18 cellular contexts compared by ENCODE assay signal in the genomic region with DNA sequence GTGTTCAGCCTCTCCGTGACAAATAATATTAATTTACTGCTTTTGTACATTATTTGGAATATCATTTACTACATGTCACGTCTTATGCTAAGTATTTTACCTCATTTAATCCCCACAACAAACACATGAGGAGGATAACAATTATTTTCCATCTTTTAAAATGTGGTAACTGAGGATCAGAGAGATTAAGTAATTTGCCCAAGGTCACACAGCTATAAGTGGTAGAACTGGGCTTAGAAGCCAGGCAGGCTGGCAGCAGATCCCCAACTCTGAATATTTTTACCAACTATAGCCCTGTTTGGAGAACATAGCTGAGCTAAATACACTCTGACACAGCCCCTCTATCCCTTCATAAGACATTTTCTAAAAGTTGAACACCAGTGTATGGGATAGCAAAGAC.
"Had no signal": no experiment of that assay in that cellular context is flagged by ENCODE, and none has a peak within 500 bp of the region (broad histone marks: within the 10 kb centered on the region; RNA-seq: fewer than 3 reads in every experiment).

No MANE protein-coding gene starts in this region.

- H3K4me1 Mint-ChIP-seq: endodermal cell had no signal

- H3K4me1 ChIP-seq: parathyroid adenoma, prostate gland, testis, transverse colon had no signal

- H3K9ac ChIP-seq: parathyroid adenoma had no signal

- H2AFZ ChIP-seq: hepatocyte, parathyroid adenoma had no signal

- H3K27me3 ChIP-seq: hepatocyte, testis, transverse colon had no signal

- H3K27ac Mint-ChIP-seq: endodermal cell; natural killer cell treated with Interleukin-12 subunit alpha and Interleukin-12 subunit beta and Interleukin-15 and Interleukin-18, amount 100 ng/mL, for 72 hours; stimulated activated naive B cell treated with anti-CD40 and anti-IgM and Interleukin-4, amounts not matched to agents 10 μg/mL and 1 μg/mL and 100 μg/mL, for 72 hours; stimulated activated naive CD8-positive, alpha-beta T cell treated with anti-CD3 and anti-CD28 coated beads, Interleukin-15, amount 100 ng/mL, for 72 hours had no signal

- H3K4me3 ChIP-seq: coronary artery, hepatocyte, prostate gland, smooth muscle cell, testis, transverse colon had no signal

- H3K9me3 Mint-ChIP-seq: endodermal cell; natural killer cell treated with Interleukin-12 subunit alpha and Interleukin-12 subunit beta and Interleukin-15 and Interleukin-18, amount 100 ng/mL, for 72 hours; stimulated activated naive CD8-positive, alpha-beta T cell treated with anti-CD3 and anti-CD28 coated beads, Interleukin-15, amount 100 ng/mL, for 72 hours had no signal

- H3K4me2 ChIP-seq: hepatocyte, smooth muscle cell had no signal

- H3K27ac ChIP-seq: coronary artery, foreskin keratinocyte, hepatocyte, parathyroid adenoma, prostate gland, testis, transverse colon had no signal

- H3K27me3 Mint-ChIP-seq: natural killer cell treated with Interleukin-12 subunit alpha and Interleukin-12 subunit beta and Interleukin-15 and Interleukin-18, amount 100 ng/mL, for 72 hours; stimulated activated naive B cell treated with anti-CD40 and anti-IgM and Interleukin-4, amounts not matched to agents 10 μg/mL and 1 μg/mL and 100 μg/mL, for 72 hours; stimulated activated naive CD8-positive, alpha-beta T cell treated with anti-CD3 and anti-CD28 coated beads, Interleukin-15, amount 100 ng/mL, for 72 hours had no signal

- FAIRE-seq: endothelial cell of umbilical vein had no signal

- H3K36me3 Mint-ChIP-seq: natural killer cell treated with Interleukin-12 subunit alpha and Interleukin-12 subunit beta and Interleukin-15 and Interleukin-18, amount 100 ng/mL, for 72 hours had no signal

- ATAC-seq: foreskin keratinocyte; natural killer cell treated with Interleukin-12 subunit alpha and Interleukin-12 subunit beta and Interleukin-15 and Interleukin-18, amount 100 ng/mL, for 72 hours; stimulated activated naive B cell treated with anti-CD40 and anti-IgM and Interleukin-4, amounts not matched to agents 10 μg/mL and 1 μg/mL and 100 μg/mL, for 72 hours; stimulated activated naive CD8-positive, alpha-beta T cell treated with anti-CD3 and anti-CD28 coated beads, Interleukin-15, amount 100 ng/mL, for 72 hours had no signal

- H3K36me3 ChIP-seq: prostate gland, transverse colon had no signal

- H3K4me3 Mint-ChIP-seq: endodermal cell; natural killer cell treated with Interleukin-12 subunit alpha and Interleukin-12 subunit beta and Interleukin-15 and Interleukin-18, amount 100 ng/mL, for 72 hours; stimulated activated naive B cell treated with anti-CD40 and anti-IgM and Interleukin-4, amounts not matched to agents 10 μg/mL and 1 μg/mL and 100 μg/mL, for 72 hours; stimulated activated naive CD8-positive, alpha-beta T cell treated with anti-CD3 and anti-CD28 coated beads, Interleukin-15, amount 100 ng/mL, for 72 hours had no signal

- DNase-seq: effector CD4-positive, alpha-beta T cell; endodermal cell; erythroblast; foreskin keratinocyte; head of caudate nucleus; kidney glomerular epithelial cell; stimulated activated CD4-positive, alpha-beta T cell treated with anti-CD3 and anti-CD28 coated beads, Interleukin-4, amount 100 ng/mL, for 1 hour; stimulated activated naive B cell treated with anti-CD40 and anti-IgM and Interleukin-4, amounts not matched to agents 10 μg/mL and 1 μg/mL and 100 μg/mL, for 72 hours; stimulated activated naive CD8-positive, alpha-beta T cell treated with anti-CD3 and anti-CD28 coated beads, Interleukin-15, amount 100 ng/mL, for 72 hours; testis; transverse colon had no signal

- H3K9me3 ChIP-seq: prostate gland, testis, transverse colon had no signal
